Comparison of ENCODE assay signal across 8 cellular contexts in genomic region chr6:87701676-87702588, GRCh38. TPM values are rescaled to one million over a fixed set of nuclear protein-coding genes. Genes with fewer than 3 reads are reported as not detected.
DNase-seq lines count a peak whose midpoint lies in the region; ATAC-seq and TF ChIP-seq lines count a peak whose summit lies in the region.

TSS of gene AKIRIN2 (minus strand) at chr6:87702233. CDS start at chr6:87701684, 549 bp downstream.

- peak within 1 kb of the TSS; percentile 99 for H3K4me3 Mint-ChIP-seq in CD14-positive monocyte

- H3K27me3 ChIP-seq in left lung = no peaks in the 10 kb centered on the region

- H3K4me1 Mint-ChIP-seq in CD14-positive monocyte = peaks cover 24% of the 10 kb centered on the region

- H3K9me3 Mint-ChIP-seq in CD14-positive monocyte = peaks cover 0 to 4% (median 0%) of the 10 kb centered on the region in 7 donors

- peak within 1 kb of the TSS; percentile 94 to 100 (median 99) for H3K27ac Mint-ChIP-seq in CD14-positive monocyte

- H3K4me1 ChIP-seq in left lung = peaks cover 15 to 43% of the 10 kb centered on the region in 2 donors

- H3K4me3 ChIP-seq in left lung = peak within 1 kb of the TSS; percentile 90 to 92

- TF ChIP-seq CTCF in CD14-positive monocyte (IDR thresholded peaks at IDR 0.05) (no peak), left lung (IDR thresholded peaks at IDR 0.05) (no peak)

- intact Hi-C loops in CD14-positive monocyte (cut with micrococcal nuclease) (loop anchor here (2.0 to 5.0 kb wide), 3 partner anchors 17 to 55 kb away; no protein-coding TSS in a partner anchor), left lung (cut with DNase I) (no loop called here)

- H3K27ac ChIP-seq in left lung = peak within 1 kb of the TSS; percentile 98 to 100

- H3K36me3 Mint-ChIP-seq in CD14-positive monocyte = peaks cover 13 to 22% of the 10 kb centered on the region in 2 donors

- H3K36me3 ChIP-seq in left lung = no peaks in the 10 kb centered on the region

- peak; percentile 99 for DNase-seq in CD14-positive monocyte (ENCODE audit: low spot score)
- DNase-seq in NCI-H82 (lab: John Stamatoyannopoulos, UW) = peak; percentile 99
- peak; percentile 94 to 97 for DNase-seq in activated CD4-positive, alpha-beta T cell treated with anti-CD3 and anti-CD28 coated beads, Interleukin-2, amount 50 U/mL, for 48 hours
- peak; percentile 99 for DNase-seq in dermis blood vessel endothelial cell
- peak; percentile 96 to 97 for DNase-seq in left lung
- peak; percentile 90 to 91 for DNase-seq in stimulated activated CD4-positive, alpha-beta T cell treated with anti-CD3 and anti-CD28 coated beads, Interleukin-2, amount 100 ng/mL, for 48 hours

- H3K9me3 ChIP-seq in left lung = no peaks in the 10 kb centered on the region

- H3K27me3 Mint-ChIP-seq in CD14-positive monocyte (ENCODE audit: low read depth in 3 of 3) = no peaks in the 10 kb centered on the region

- ATAC-seq in GM19397 (IDR thresholded peaks at IDR 0.05; ENCODE audit: unreplicated experiment) (peak; percentile 65), HG03571 (IDR thresholded peaks at IDR 0.05; ENCODE audit: unreplicated experiment) (peak; percentile 56), left lung (peak; percentile 91)

RNA-seq across cellular contexts. Expression of gene AKIRIN2, which starts in this region (rescaled TPM):
- polyA plus RNA-seq in CD14-positive monocyte = 100 to 1,000 TPM; 102 to 118 TPM
- total RNA-seq in dermis blood vessel endothelial cell = 15.1 and 22.2 TPM in 2 replicates
- 10 to 100 TPM; 43.6 to 57.8 TPM for total RNA-seq in left lung

Comparison
In these comparisons a context has a peak if more than half of its experiments do, and no peak if none do; other contexts are left out.
1. Peak in every context shown above with its lines: DNase-seq, ATAC-seq, H3K4me3 ChIP-seq and H3K27ac ChIP-seq.
2. intact Hi-C loops: an anchor here in CD14-positive monocyte (2.0 to 5.0 kb wide); none called in left lung.